ENCODE assay signal across 15 cellular contexts in genomic region chr3:61761694-61762430, GRCh38.
A peak's percentile ranks its signal among the peaks of the same experiment; 100 is the strongest.
DNase-seq lines count a peak whose midpoint lies in the region; ATAC-seq and TF ChIP-seq lines count a peak whose summit lies in the region.
"Had no signal": no experiment of that assay in that cellular context is flagged by ENCODE, and none has a peak within 500 bp of the region (broad histone marks: within the 10 kb centered on the region; RNA-seq: fewer than 3 reads in every experiment).

No MANE protein-coding gene starts in this region.

- TF ChIP-seq CTCF in left ventricle myocardium inferior (IDR thresholded peaks at IDR 0.05; ENCODE audit: borderline replicate concordance) (no peak), GM23338 (conservative IDR thresholded peaks at IDR 0.05; ENCODE audit: low read depth in 2 of 2) (no peak)

- no peaks in the 10 kb centered on the region for H3K9me3 ChIP-seq in left ventricle myocardium inferior (replicated peaks)
- no peaks in the 10 kb centered on the region for H3K9me3 ChIP-seq in mesenchymal stem cell (ENCODE audit: control insufficient read depth, low read length)
- H3K9me3 ChIP-seq: A549, Caco-2 had no signal

- H2BK15ac ChIP-seq in mesenchymal stem cell (ENCODE audit: low read depth, poor library complexity, severe bottlenecking), result no peak overlapping the region

- no peak overlapping the region for H2AK5ac ChIP-seq in mesenchymal stem cell (ENCODE audit: low read length, severe bottlenecking)

- H3K14ac ChIP-seq in mesenchymal stem cell (ENCODE audit: low read length in 2 of 2), result no peak overlapping the region

- no peak overlapping the region for H3K4me3 Mint-ChIP-seq in GM23338
- H3K4me3 Mint-ChIP-seq in activated T-cell treated with anti-CD3 and anti-CD28 coated beads, Interleukin-2, amount 50 U/mL, for 24 hours, result no peak overlapping the region
- H3K4me3 Mint-ChIP-seq: CD4-positive, alpha-beta T cell had no signal

- H3K4ac ChIP-seq in mesenchymal stem cell (ENCODE audit: low read depth in 1 of 2, low read length in 2 of 2), result no peak overlapping the region

- H3K4me3 ChIP-seq in left ventricle myocardium inferior (no peak overlapping the region), GM23338 (no peak overlapping the region), mesenchymal stem cell (ENCODE audit: insufficient read depth in 1 of 2, low read depth in 1 of 2, low read length in 2 of 2) (no peak overlapping the region)
- H3K4me3 ChIP-seq: A549 had no signal

- H3K9ac ChIP-seq in mesenchymal stem cell (ENCODE audit: low read length), result no peak overlapping the region

- no peak overlapping the region for H3K27ac Mint-ChIP-seq in GM23338
- no peak overlapping the region for H3K27ac Mint-ChIP-seq in activated T-cell treated with anti-CD3 and anti-CD28 coated beads, Interleukin-2, amount 50 U/mL, for 24 hours
- H3K27ac Mint-ChIP-seq: CD4-positive, alpha-beta T cell had no signal

- H3K4me1 ChIP-seq in left ventricle myocardium inferior, result peaks cover 34% of the 10 kb centered on the region
- H3K4me1 ChIP-seq in GM23338 (ENCODE audit: insufficient read depth), result no peaks in the 10 kb centered on the region
- H3K4me1 ChIP-seq in mesenchymal stem cell (ENCODE audit: control insufficient read depth, insufficient read depth, low read depth, low read length), result no peaks in the 10 kb centered on the region
- H3K4me1 ChIP-seq: A549 had no signal

- H3K27me3 ChIP-seq in left ventricle myocardium inferior (ENCODE audit: low read depth) (no peaks in the 10 kb centered on the region), GM23338 (ENCODE audit: insufficient read depth) (no peaks in the 10 kb centered on the region), mesenchymal stem cell (ENCODE audit: control insufficient read depth in 1 of 2, insufficient read depth in 1 of 2, low read length in 2 of 2) (no peaks in the 10 kb centered on the region)

- no peak overlapping the region for H3K23ac ChIP-seq in mesenchymal stem cell (ENCODE audit: low read length in 2 of 2)

- H2BK5ac ChIP-seq in mesenchymal stem cell (ENCODE audit: low read depth, low read length, poor library complexity, severe bottlenecking), result peak overlapping the region; percentile 66

- H3F3A ChIP-seq in GM23338 (replicated peaks; ENCODE audit: low read depth), result no peaks in the 10 kb centered on the region

- H2BK120ac ChIP-seq in mesenchymal stem cell (ENCODE audit: low read depth, low read length), result no peak overlapping the region

- peaks cover 19% of the 10 kb centered on the region for H4K20me1 ChIP-seq in GM23338 (replicated peaks; ENCODE audit: insufficient read depth)

- no peak for DNase-seq in Right ventricle myocardium superior
- no peak for DNase-seq in left ventricle myocardium inferior
- DNase-seq in GM23338 (ENCODE audit: low spot score), result no peak
- no peak for DNase-seq in mesenchymal stem cell
- DNase-seq in stromal cell of bone marrow (ENCODE audit: low read depth), result peak; percentile 12
- DNase-seq in activated T-cell treated with anti-CD3 and anti-CD28 coated beads, Interleukin-2, amount 50 U/mL, for 24 hours, result no peak
- DNase-seq: AML-193; Caco-2; CD4-positive, alpha-beta T cell; HCEC 1CT had no signal

- H3K27me3 Mint-ChIP-seq in GM23338 (ENCODE audit: insufficient read depth, low read depth, poor library complexity), result no peaks in the 10 kb centered on the region
- H3K27me3 Mint-ChIP-seq in activated T-cell treated with anti-CD3 and anti-CD28 coated beads, Interleukin-2, amount 50 U/mL, for 24 hours, result no peaks in the 10 kb centered on the region
- H3K27me3 Mint-ChIP-seq: CD4-positive, alpha-beta T cell had no signal

- no peaks in the 10 kb centered on the region for H3K9me2 ChIP-seq in GM23338 (ENCODE audit: insufficient read depth)

- H2AFZ ChIP-seq in GM23338 (no peak overlapping the region), mesenchymal stem cell (ENCODE audit: low read depth, low read length) (no peak overlapping the region)

- H2BK12ac ChIP-seq in mesenchymal stem cell (ENCODE audit: low read length in 2 of 2), result no peak overlapping the region

- H3K9me3 Mint-ChIP-seq in GM23338, result no peaks in the 10 kb centered on the region
- peaks cover 4% of the 10 kb centered on the region for H3K9me3 Mint-ChIP-seq in activated T-cell treated with anti-CD3 and anti-CD28 coated beads, Interleukin-2, amount 50 U/mL, for 24 hours
- H3K9me3 Mint-ChIP-seq: CD4-positive, alpha-beta T cell had no signal

- H3K4me2 ChIP-seq in GM23338 (no peak overlapping the region), mesenchymal stem cell (ENCODE audit: low read length, poor library complexity, severe bottlenecking) (no peak overlapping the region)
- H3K4me2 ChIP-seq: A549 had no signal

- H3K79me1 ChIP-seq in mesenchymal stem cell (replicated peaks; ENCODE audit: low read length, poor library complexity, severe bottlenecking), result peaks cover 28% of the 10 kb centered on the region

- H3K36me3 Mint-ChIP-seq in GM23338 (ENCODE audit: low read depth), result peaks cover 16% of the 10 kb centered on the region
- no peaks in the 10 kb centered on the region for H3K36me3 Mint-ChIP-seq in activated T-cell treated with anti-CD3 and anti-CD28 coated beads, Interleukin-2, amount 50 U/mL, for 24 hours (ENCODE audit: low read depth)

- H3K79me2 ChIP-seq in GM23338 (replicated peaks; ENCODE audit: insufficient read depth), result peaks cover 96% of the 10 kb centered on the region

- ATAC-seq in Right ventricle myocardium superior (ENCODE audit: poor library complexity), result peak; percentile 18
- ATAC-seq in GM23338, result no peak
- no peak for ATAC-seq in GM21717 (IDR thresholded peaks at IDR 0.05; ENCODE audit: unreplicated experiment)
- ATAC-seq: A549 had no signal

- H3K27ac ChIP-seq in left ventricle myocardium inferior (replicated peaks) (no peak overlapping the region), GM23338 (ENCODE audit: low read depth) (0 out of 2 replicates have a peak overlapping the region, but pooled peaks have one; percentile 18), mesenchymal stem cell (ENCODE audit: low read length, poor library complexity, severe bottlenecking) (no peak overlapping the region)
- H3K27ac ChIP-seq: 22Rv1, A549, C4-2B, HL-60 had no signal

- no peak overlapping the region for H3K18ac ChIP-seq in mesenchymal stem cell (ENCODE audit: low read depth in 1 of 2, low read length in 2 of 2)

- intact Hi-C loops in Right ventricle myocardium superior (cut with DNase I), result no loop called here
- intact Hi-C loops in left ventricle myocardium inferior (cut with micrococcal nuclease), result no loop called here

- peaks cover 8% of the 10 kb centered on the region; the same call in 2 of the 3 replicates for H3K4me1 Mint-ChIP-seq in GM23338
- no peaks in the 10 kb centered on the region for H3K4me1 Mint-ChIP-seq in activated T-cell treated with anti-CD3 and anti-CD28 coated beads, Interleukin-2, amount 50 U/mL, for 24 hours (ENCODE audit: low read depth)

- no peak overlapping the region for H4K91ac ChIP-seq in mesenchymal stem cell (ENCODE audit: low read length)

- WGBS in mesenchymal stem cell, result 86% methylated on average over 8 of the region's 8 CpGs

- H4K8ac ChIP-seq in mesenchymal stem cell (ENCODE audit: low read length), result no peak overlapping the region

- H3K36me3 ChIP-seq in left ventricle myocardium inferior (no peaks in the 10 kb centered on the region), GM23338 (ENCODE audit: insufficient read depth) (no peaks in the 10 kb centered on the region), mesenchymal stem cell (ENCODE audit: control insufficient read depth in 1 of 2, insufficient read depth in 2 of 2, low read depth in 1 of 2, low read length in 2 of 2) (no peaks in the 10 kb centered on the region)

TF ChIP-seq in GM23338, 12 proteins besides CTCF, POLR2A, EP300 and RAD21 (continues in another document):
- TF ChIP-seq CREB1 (CRISPR knock-in tag; IDR thresholded peaks at IDR 0.05; ENCODE audit: low read depth) (no peak), NANOG (IDR thresholded peaks at IDR 0.05; ENCODE audit: borderline replicate concordance) (no peak), POLR2AphosphoS5 (IDR thresholded peaks at IDR 0.05; ENCODE audit: low read depth) (no peak), ZNF331 (CRISPR knock-in tag; IDR thresholded peaks at IDR 0.05; ENCODE audit: low read depth) (no peak), REST (IDR thresholded peaks at IDR 0.05; ENCODE audit: unreplicated experiment) (no peak), STAT1 (IDR thresholded peaks at IDR 0.05; ENCODE audit: unreplicated experiment) (no peak)
